In genomic region chr15:58541410-58542087, GRCh38 we compare ENCODE assay signal across 22 cellular contexts.
"Had no signal": no experiment of that assay in that cellular context is flagged by ENCODE, and none has a peak within 500 bp of the region (broad histone marks: within the 10 kb centered on the region; RNA-seq: fewer than 3 reads in every experiment).

No MANE protein-coding gene starts in this region.

- H3K27ac Mint-ChIP-seq: activated CD8-positive, alpha-beta memory T cell treated with anti-CD3 and anti-CD28 coated beads, Interleukin-2, amount 10 ng/mL, durations not matched to agents 7 days and 5 days had no signal

- H3K27me3 ChIP-seq: SJCRH30 had no signal

- H3K27me3 Mint-ChIP-seq: activated CD8-positive, alpha-beta memory T cell treated with anti-CD3 and anti-CD28 coated beads, Interleukin-2, amount 10 ng/mL, durations not matched to agents 7 days and 5 days had no signal

- H3K36me3 ChIP-seq: SJCRH30 had no signal

- H3K9ac ChIP-seq: SK-N-SH had no signal

- H3K9me3 Mint-ChIP-seq: activated naive CD4-positive, alpha-beta T cell treated with anti-CD3 and anti-CD28 coated beads, Interleukin-2, amount 50 U/mL, for 72 hours; activated T-cell treated with anti-CD3 and anti-CD28 coated beads, Interleukin-2, amount 50 U/mL, for 4 hours had no signal

- DNase-seq: activated CD4-positive, alpha-beta T cell treated with anti-CD3 and anti-CD28 coated beads for 4 hours; activated CD4-positive, alpha-beta T cell treated with anti-CD3 and anti-CD28 coated beads, Interleukin-2, amount 50 U/mL, for 48 hours; activated CD8-positive, alpha-beta memory T cell treated with anti-CD3 and anti-CD28 coated beads, Interleukin-2, amount 10 ng/mL, durations not matched to agents 7 days and 5 days; activated effector memory CD4-positive, alpha-beta T cell treated with anti-CD3 and anti-CD28 coated beads, Interleukin-2, amount 50 U/mL, for 16 hours; activated naive CD4-positive, alpha-beta T cell treated with Interleukin-2 at 50 U/mL for 16 hours; activated T-cell treated with anti-CD3 and anti-CD28 coated beads, Interleukin-2, amount 50 U/mL, for 4 hours; central memory CD4-positive, alpha-beta T cell; Karpas-422; NCI-H1694; NCI-H2029; NCI-H345; NCI-H510A; NCI-H526 treated with DMSO at 0.1 percent for 48 hours; NCI-H82; RPMI8226; SJCRH30; SK-N-SH had no signal

- H3K4me3 Mint-ChIP-seq: activated CD8-positive, alpha-beta memory T cell treated with anti-CD3 and anti-CD28 coated beads, Interleukin-2, amount 10 ng/mL, durations not matched to agents 7 days and 5 days; activated T-cell treated with anti-CD3 and anti-CD28 coated beads, Interleukin-2, amount 50 U/mL, for 4 hours had no signal

- ATAC-seq: activated CD4-positive, CD25-positive, alpha-beta regulatory T cell treated with anti-CD3 and anti-CD28 coated beads, Interleukin-2, amount 50 U/mL, for 24 hours; activated CD8-positive, alpha-beta memory T cell treated with anti-CD3 and anti-CD28 coated beads, Interleukin-2, amount 10 ng/mL, durations not matched to agents 7 days and 5 days; activated naive CD4-positive, alpha-beta T cell treated with anti-CD3 and anti-CD28 coated beads, Interleukin-2, amount 50 U/mL, for 72 hours; activated T-cell treated with anti-CD3 and anti-CD28 coated beads, Interleukin-2, amount 50 U/mL, for 4 hours; K562; Panc1; Right ventricle myocardium inferior had no signal

- H3K36me3 Mint-ChIP-seq: activated naive CD4-positive, alpha-beta T cell treated with anti-CD3 and anti-CD28 coated beads, Interleukin-2, amount 50 U/mL, for 72 hours had no signal

- H3K4me3 ChIP-seq: K562, SJCRH30 had no signal

- H3K4me2 ChIP-seq: SK-N-SH had no signal

- FAIRE-seq: K562 had no signal

- H3K9me3 ChIP-seq: SJCRH30, SK-N-SH had no signal

- H3K27ac ChIP-seq: SJCRH30 had no signal
